16 cellular contexts compared by ENCODE assay signal in genomic region chr17:82845163-82845807, GRCh38. TPM values are rescaled to one million over a fixed set of nuclear protein-coding genes. Genes with fewer than 3 reads are reported as not detected.
DNase-seq lines count a peak whose midpoint lies in the region; ATAC-seq and TF ChIP-seq lines count a peak whose summit lies in the region.
"Had no signal": no experiment of that assay in that cellular context is flagged by ENCODE, and none has a peak within 500 bp of the region (broad histone marks: within the 10 kb centered on the region; RNA-seq: fewer than 3 reads in every experiment).

No MANE protein-coding gene starts in this region.

- no CpG with 5 or more reads among the region's 24 CpGs for WGBS in neuronal stem cell (ENCODE audit: extremely low coverage in 2 of 2, insufficient read length in 2 of 2, insufficient replicate concordance in 1 of 2), 2 donors

- no peak overlapping the region for H3K14ac ChIP-seq in neuronal stem cell (ENCODE audit: low read length)

- H2BK12ac ChIP-seq in neuronal stem cell (ENCODE audit: low read length), result no peak overlapping the region

- no peak overlapping the region for H3K27ac ChIP-seq in neuronal stem cell (replicated peaks; ENCODE audit: low read length)
- H3K27ac ChIP-seq in upper lobe of right lung, result peak overlapping the region; percentile 51

- H2BK15ac ChIP-seq in neuronal stem cell (ENCODE audit: low read length), result no peak overlapping the region

- no peak overlapping the region for H2AK5ac ChIP-seq in neuronal stem cell (ENCODE audit: low read depth, low read length)

- H3K36me3 ChIP-seq in neuronal stem cell (replicated peaks in 1 of 2; ENCODE audit: control insufficient read depth in 2 of 2, insufficient read depth in 2 of 2, low read length in 2 of 2) (peaks cover 16 to 29% of the 10 kb centered on the region in 2 donors), upper lobe of right lung (no peaks in the 10 kb centered on the region)

- H4K8ac ChIP-seq in neuronal stem cell (ENCODE audit: low read depth, low read length), result peak overlapping the region; percentile 43

- H2BK5ac ChIP-seq in neuronal stem cell (ENCODE audit: low read length), result peak overlapping the region; percentile 39

- H3K4ac ChIP-seq in neuronal stem cell (ENCODE audit: low read length), result no peak overlapping the region

- TF ChIP-seq CTCF in upper lobe of right lung (IDR thresholded peaks at IDR 0.05), result no peak

- H2BK120ac ChIP-seq in neuronal stem cell (ENCODE audit: low read depth, low read length), result peak overlapping the region; percentile 31

- H3K4me3 Mint-ChIP-seq in activated T-cell treated with anti-CD3 and anti-CD28 coated beads, Interleukin-2, amount 50 U/mL, for 24 hours, result no peak overlapping the region
- H3K4me3 Mint-ChIP-seq: immature natural killer cell; naive thymus-derived CD4-positive, alpha-beta T cell had no signal

- H3K27ac Mint-ChIP-seq in activated T-cell treated with anti-CD3 and anti-CD28 coated beads, Interleukin-2, amount 50 U/mL, for 24 hours, result peak overlapping the region; percentile 18

- H3K4me3 ChIP-seq in neuronal stem cell (ENCODE audit: low read length in 2 of 2), result no peak overlapping the region
- peak overlapping the region; percentile 45 for H3K4me3 ChIP-seq in upper lobe of right lung

- H3K27me3 Mint-ChIP-seq in activated T-cell treated with anti-CD3 and anti-CD28 coated beads, Interleukin-2, amount 50 U/mL, for 24 hours, result no peaks in the 10 kb centered on the region
- H3K27me3 Mint-ChIP-seq: naive thymus-derived CD4-positive, alpha-beta T cell had no signal

- peaks cover 18% of the 10 kb centered on the region for H3K4me1 Mint-ChIP-seq in activated T-cell treated with anti-CD3 and anti-CD28 coated beads, Interleukin-2, amount 50 U/mL, for 24 hours (ENCODE audit: low read depth)

- H3K23ac ChIP-seq in neuronal stem cell (ENCODE audit: low read depth, low read length, poor library complexity), result peak overlapping the region; percentile 85

- no peaks in the 10 kb centered on the region for H3K9me3 Mint-ChIP-seq in activated T-cell treated with anti-CD3 and anti-CD28 coated beads, Interleukin-2, amount 50 U/mL, for 24 hours
- H3K9me3 Mint-ChIP-seq: immature natural killer cell; naive thymus-derived CD4-positive, alpha-beta T cell had no signal

- peaks cover 3% of the 10 kb centered on the region in 2 donors for H3K4me1 ChIP-seq in neuronal stem cell (ENCODE audit: control insufficient read depth in 2 of 2, insufficient read depth in 1 of 2, low read depth in 1 of 2, low read length in 2 of 2)
- no peaks in the 10 kb centered on the region for H3K4me1 ChIP-seq in upper lobe of right lung
- H3K4me1 ChIP-seq: tibial nerve had no signal

- ATAC-seq in left cardiac atrium (peak; percentile 70 to 88), upper lobe of right lung (peak; percentile 70)
- ATAC-seq: naive thymus-derived CD4-positive, alpha-beta T cell had no signal

- no peak for DNase-seq in activated T-cell treated with anti-CD3 and anti-CD28 coated beads, Interleukin-2, amount 50 U/mL, for 24 hours
- DNase-seq in activated T-cell treated with anti-CD3 and anti-CD28 coated beads for 4 hours (no peak), left cardiac atrium (peak; percentile 86), neuronal stem cell (ENCODE audit: low spot score) (no peak), upper lobe of right lung (no peak), NCI-H2107 treated with DMSO at 0.1 percent for 48 hours (lab: John Stamatoyannopoulos, UW; ENCODE audit: unreplicated experiment) (no peak), GOT3 (lab: John Stamatoyannopoulos, UW) (no peak), COLO829 (ENCODE audit: low spot score) (no peak)
- DNase-seq: activated CD4-positive, alpha-beta T cell treated with anti-CD3 and anti-CD28 coated beads, Interleukin-2, amount 50 U/mL, for 48 hours; activated gamma-delta T cell; cerebellar nuclear complex; immature natural killer cell; naive thymus-derived CD4-positive, alpha-beta T cell; stimulated activated CD4-positive, alpha-beta T cell treated with anti-CD3 and anti-CD28 coated beads, Interleukin-12 subunit alpha, Interleukin-12 subunit beta, amount 100 ng/mL, for 4 hours had no signal

- H3K79me1 ChIP-seq in neuronal stem cell (ENCODE audit: low read depth, low read length), result peaks cover 9% of the 10 kb centered on the region

- H3K9me3 ChIP-seq in neuronal stem cell (replicated peaks in 1 of 2; ENCODE audit: control insufficient read depth in 2 of 2, insufficient read depth in 1 of 2, low read depth in 1 of 2, low read length in 2 of 2) (peaks cover 3 to 5% of the 10 kb centered on the region in 2 donors), upper lobe of right lung (no peaks in the 10 kb centered on the region)
- H3K9me3 ChIP-seq: tibial nerve had no signal

- intact Hi-C loops in left cardiac atrium (cut with DNase I) (no loop called here), upper lobe of right lung (cut with DNase I) (no loop called here)

- H3K4me2 ChIP-seq in neuronal stem cell (ENCODE audit: insufficient read depth, low read length, poor library complexity, severe bottlenecking), result no peak overlapping the region

- H4K91ac ChIP-seq in neuronal stem cell (ENCODE audit: low read depth, low read length, poor library complexity), result no peak overlapping the region

- peak overlapping the region; percentile 80 for H3K18ac ChIP-seq in neuronal stem cell (ENCODE audit: low read length)

- H3K27me3 ChIP-seq in neuronal stem cell (ENCODE audit: control insufficient read depth in 3 of 3, insufficient read depth in 3 of 3, low read depth in 1 of 3, low read length in 3 of 3) (no peaks in the 10 kb centered on the region), upper lobe of right lung (no peaks in the 10 kb centered on the region)
- H3K27me3 ChIP-seq: tibial nerve had no signal

- H3K36me3 Mint-ChIP-seq in activated T-cell treated with anti-CD3 and anti-CD28 coated beads, Interleukin-2, amount 50 U/mL, for 24 hours (ENCODE audit: low read depth), result peaks cover 16% of the 10 kb centered on the region

- no peak overlapping the region for H2AFZ ChIP-seq in neuronal stem cell (ENCODE audit: low read length)

- no peak overlapping the region for H3K9ac ChIP-seq in neuronal stem cell (ENCODE audit: low read depth, low read length, poor library complexity)

RNA-seq across cellular contexts. Expression of gene ZNF750, which starts 5.5 kb away (rescaled TPM):
- not detected for total RNA-seq in left cardiac atrium
- 0.01 TPM for polyA plus RNA-seq in neuronal stem cell (2013, experiment 1 of 2)
- polyA plus RNA-seq in neuronal stem cell (2013, experiment 2 of 2), result 0.01 TPM
- 5.6 TPM for total RNA-seq in upper lobe of right lung
- total RNA-seq: naive thymus-derived CD4-positive, alpha-beta T cell; OCI-LY7; tibial nerve had no signal
